ENCODE assay signal across 24 cellular contexts in the genomic region with DNA sequence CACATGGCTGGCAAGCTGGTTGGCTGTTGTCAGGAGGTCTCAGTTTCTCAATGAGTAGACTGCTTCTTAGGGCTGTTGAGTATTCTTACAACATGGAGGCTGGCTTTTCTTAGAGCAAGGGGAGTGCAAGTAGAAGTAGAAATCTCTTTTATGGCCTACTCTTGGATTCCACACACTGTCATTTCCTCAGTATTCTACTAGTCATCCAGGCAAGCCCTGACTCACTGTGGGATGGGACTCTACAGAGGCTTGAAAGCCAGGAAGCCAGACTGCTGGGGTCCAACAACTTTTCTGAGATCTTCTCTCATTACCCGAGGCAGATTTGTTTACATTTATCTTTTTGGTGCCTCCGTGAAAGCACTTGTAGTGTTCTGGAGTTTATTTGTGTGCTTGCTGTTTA.
DNase-seq lines count a peak whose midpoint lies in the region; ATAC-seq and TF ChIP-seq lines count a peak whose summit lies in the region.
"Had no signal": no experiment of that assay in that cellular context is flagged by ENCODE, and none has a peak within 500 bp of the region (broad histone marks: within the 10 kb centered on the region; RNA-seq: fewer than 3 reads in every experiment).

No MANE protein-coding gene starts in this region.

- no peak overlapping the region for H3K4me3 ChIP-seq in GM23248
- H3K4me3 ChIP-seq: BLaER1 treated with 17β-estradiol and CSF1 and Interleukin-3, amounts not matched to agents 10 nM and 100 nM; cardiac muscle cell; heart right ventricle; prostate gland had no signal

- H3K27me3 Mint-ChIP-seq in effector memory CD8-positive, alpha-beta T cell, result no peaks in the 10 kb centered on the region
- H3K27me3 Mint-ChIP-seq: dendritic cell treated with granulocyte-macrophage colony-stimulating factor and Interleukin-4, amounts not matched to agents 40 ng/mL and 50 ng/mL, for 4 days; naive B cell; type B pancreatic cell had no signal

- H3K36me3 ChIP-seq in GM23248 (ENCODE audit: low read depth), result no peaks in the 10 kb centered on the region
- H3K36me3 ChIP-seq: BLaER1 treated with 17β-estradiol and CSF1 and Interleukin-3, amounts not matched to agents 10 nM and 100 nM; cardiac muscle cell; heart right ventricle; prostate gland had no signal

- no peaks in the 10 kb centered on the region for H3K4me1 Mint-ChIP-seq in effector memory CD8-positive, alpha-beta T cell (ENCODE audit: low read depth in 2 of 2)
- H3K4me1 Mint-ChIP-seq: naive B cell had no signal

- ATAC-seq in foreskin keratinocyte (peak; percentile 95), SK-N-SH treated with all-trans-retinoic acid at 6 μM for 48 hours (no peak), HG03135 (IDR thresholded peaks at IDR 0.05; ENCODE audit: unreplicated experiment) (no peak)
- ATAC-seq in effector memory CD8-positive, alpha-beta T cell (replicated peaks), result no peak
- ATAC-seq: heart right ventricle, left lobe of liver had no signal

- peak; percentile 23 for DNase-seq in A172 (ENCODE audit: low spot score)
- DNase-seq in GM23248, result peak; percentile 70
- DNase-seq in RKO (ENCODE audit: low spot score), result peak; percentile 25
- DNase-seq in foreskin keratinocyte, result peak in 1 of 2 donors; percentile 59
- DNase-seq in effector memory CD8-positive, alpha-beta T cell, result no peak
- no peak for DNase-seq in putamen (ENCODE audit: low spot score)
- DNase-seq: activated CD4-positive, alpha-beta T cell treated with anti-CD3 and anti-CD28 coated beads for 48 hours; activated naive CD4-positive, alpha-beta T cell treated with anti-CD3 and anti-CD28 coated beads for 36 hours; DMS79 treated with DMSO at 0.1 percent for 48 hours; heart right ventricle; MV-4-11; naive B cell; NCI-H2171; NCI-H526; T-helper 2 cell had no signal

- H3K9me3 Mint-ChIP-seq in effector memory CD8-positive, alpha-beta T cell, result peaks cover 5 to 15% of the 10 kb centered on the region in 2 donors
- H3K9me3 Mint-ChIP-seq: activated naive CD4-positive, alpha-beta T cell treated with anti-CD3 and anti-CD28 coated beads for 36 hours; dendritic cell treated with granulocyte-macrophage colony-stimulating factor and Interleukin-4, amounts not matched to agents 40 ng/mL and 50 ng/mL, for 4 days; type B pancreatic cell had no signal

- peaks cover 4% of the 10 kb centered on the region; the same call in 1 of the 2 replicates for H3K4me1 ChIP-seq in GM23248 (ENCODE audit: insufficient read depth)
- peaks cover 13% of the 10 kb centered on the region for H3K4me1 ChIP-seq in foreskin keratinocyte
- H3K4me1 ChIP-seq: BLaER1 treated with 17β-estradiol and CSF1 and Interleukin-3, amounts not matched to agents 10 nM and 100 nM; heart right ventricle; prostate gland had no signal

- H4K20me1 ChIP-seq in GM23248 (ENCODE audit: insufficient read depth), result no peaks in the 10 kb centered on the region
- H4K20me1 ChIP-seq: BLaER1 treated with 17β-estradiol and CSF1 and Interleukin-3, amounts not matched to agents 10 nM and 100 nM had no signal

- TF ChIP-seq CTCF in foreskin keratinocyte (conservative IDR thresholded peaks at IDR 0.05), result no peak

- no peaks in the 10 kb centered on the region for H3K9me3 ChIP-seq in GM23248 (ENCODE audit: low read depth)
- H3K9me3 ChIP-seq: BLaER1 treated with 17β-estradiol and CSF1 and Interleukin-3, amounts not matched to agents 10 nM and 100 nM; prostate gland had no signal

- H3K36me3 Mint-ChIP-seq in effector memory CD8-positive, alpha-beta T cell (ENCODE audit: insufficient read depth), result no peaks in the 10 kb centered on the region
- H3K36me3 Mint-ChIP-seq: naive B cell, type B pancreatic cell had no signal

- no peak overlapping the region for H3K4me2 ChIP-seq in GM23248 (ENCODE audit: unreplicated experiment)
- H3K4me2 ChIP-seq: BLaER1 treated with 17β-estradiol and CSF1 and Interleukin-3, amounts not matched to agents 10 nM and 100 nM; KMS-11 had no signal

- no peak overlapping the region for H3K27ac Mint-ChIP-seq in effector memory CD8-positive, alpha-beta T cell
- H3K27ac Mint-ChIP-seq: activated naive CD4-positive, alpha-beta T cell treated with anti-CD3 and anti-CD28 coated beads for 36 hours; dendritic cell treated with granulocyte-macrophage colony-stimulating factor and Interleukin-4, amounts not matched to agents 40 ng/mL and 50 ng/mL, for 4 days; naive B cell; type B pancreatic cell had no signal

- H3F3A ChIP-seq in GM23248 (ENCODE audit: insufficient read depth), result no peaks in the 10 kb centered on the region

- no peak overlapping the region for H3K9ac ChIP-seq in GM23248
- H3K9ac ChIP-seq: BLaER1 treated with 17β-estradiol and CSF1 and Interleukin-3, amounts not matched to agents 10 nM and 100 nM; KMS-11 had no signal

- no peaks in the 10 kb centered on the region for H3K9me2 ChIP-seq in GM23248 (ENCODE audit: insufficient read depth)

- WGBS in GM23248 (ENCODE audit: low coverage in 1 of 2, low lambda C conversion rate in 2 of 2, missing lambda C conversion rate in 2 of 2), 2 experiments, result 48 to 56% methylated on average over 2 of the region's 2 CpGs

- H3K27ac ChIP-seq in GM23248 (no peak overlapping the region), foreskin keratinocyte (peak overlapping the region; percentile 3)
- H3K27ac ChIP-seq: BLaER1 treated with 17β-estradiol and CSF1 and Interleukin-3, amounts not matched to agents 10 nM and 100 nM; cardiac muscle cell; heart right ventricle; KMS-11; prostate gland had no signal

- H3K4me3 Mint-ChIP-seq in effector memory CD8-positive, alpha-beta T cell, result no peak overlapping the region
- H3K4me3 Mint-ChIP-seq: activated naive CD4-positive, alpha-beta T cell treated with anti-CD3 and anti-CD28 coated beads for 36 hours; dendritic cell treated with granulocyte-macrophage colony-stimulating factor and Interleukin-4, amounts not matched to agents 40 ng/mL and 50 ng/mL, for 4 days; naive B cell; type B pancreatic cell had no signal

- H3K27me3 ChIP-seq in GM23248 (replicated peaks; ENCODE audit: insufficient read depth) (no peaks in the 10 kb centered on the region), foreskin keratinocyte (no peaks in the 10 kb centered on the region)
- H3K27me3 ChIP-seq: BLaER1 treated with 17β-estradiol and CSF1 and Interleukin-3, amounts not matched to agents 10 nM and 100 nM; cardiac muscle cell; heart right ventricle had no signal

- in situ Hi-C loops in GM23248 (cut with MboI), result no loop called here

- 0 out of 2 replicates have a peak overlapping the region, but pooled peaks have one; percentile 29 for H2AFZ ChIP-seq in GM23248

- H3K79me2 ChIP-seq in GM23248 (ENCODE audit: insufficient read depth), result no peaks in the 10 kb centered on the region

TF ChIP-seq in SK-N-SH treated with all-trans-retinoic acid at 6 μM for 48 hours, 23 proteins besides CTCF, POLR2A, EP300 and RAD21 (continues in another document):
- TF ChIP-seq ZNF8 (CRISPR knock-in tag; IDR thresholded peaks at IDR 0.05) (no peak), SNAI2 (CRISPR knock-in tag; IDR thresholded peaks at IDR 0.05) (no peak), TCF4 (CRISPR knock-in tag; IDR thresholded peaks at IDR 0.05; ENCODE audit: borderline replicate concordance) (no peak), RARB (CRISPR knock-in tag; IDR thresholded peaks at IDR 0.05) (no peak), GLIS3 (CRISPR knock-in tag; IDR thresholded peaks at IDR 0.05) (no peak), OSR1 (CRISPR knock-in tag; IDR thresholded peaks at IDR 0.05) (no peak), ZFP3 (CRISPR knock-in tag; IDR thresholded peaks at IDR 0.05) (no peak), PPARA (CRISPR knock-in tag; IDR thresholded peaks at IDR 0.05; ENCODE audit: borderline replicate concordance) (no peak), ZNF70 (CRISPR knock-in tag; IDR thresholded peaks at IDR 0.05) (no peak), ZNF565 (CRISPR knock-in tag; conservative IDR thresholded peaks at IDR 0.05; ENCODE audit: low read depth) (no peak)
- TF ChIP-seq, protein P1, sequence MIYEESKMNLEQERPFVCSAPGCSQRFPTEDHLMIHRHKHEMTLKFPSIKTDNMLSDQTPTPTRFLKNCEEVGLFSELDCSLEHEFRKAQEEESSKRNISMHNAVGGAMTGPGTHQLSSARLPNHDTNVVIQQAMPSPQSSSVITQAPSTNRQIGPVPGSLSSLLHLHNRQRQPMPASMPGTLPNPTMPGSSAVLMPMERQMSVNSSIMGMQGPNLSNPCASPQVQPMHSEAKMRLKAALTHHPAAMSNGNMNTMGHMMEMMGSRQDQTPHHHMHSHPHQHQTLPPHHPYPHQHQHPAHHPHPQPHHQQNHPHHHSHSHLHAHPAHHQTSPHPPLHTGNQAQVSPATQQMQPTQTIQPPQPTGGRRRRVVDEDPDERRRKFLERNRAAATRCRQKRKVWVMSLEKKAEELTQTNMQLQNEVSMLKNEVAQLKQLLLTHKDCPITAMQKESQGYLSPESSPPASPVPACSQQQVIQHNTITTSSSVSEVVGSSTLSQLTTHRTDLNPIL (CRISPR knock-in tag; IDR thresholded peaks at IDR 0.05; ENCODE audit: low read depth), result no peak
- TF ChIP-seq, protein P2, sequence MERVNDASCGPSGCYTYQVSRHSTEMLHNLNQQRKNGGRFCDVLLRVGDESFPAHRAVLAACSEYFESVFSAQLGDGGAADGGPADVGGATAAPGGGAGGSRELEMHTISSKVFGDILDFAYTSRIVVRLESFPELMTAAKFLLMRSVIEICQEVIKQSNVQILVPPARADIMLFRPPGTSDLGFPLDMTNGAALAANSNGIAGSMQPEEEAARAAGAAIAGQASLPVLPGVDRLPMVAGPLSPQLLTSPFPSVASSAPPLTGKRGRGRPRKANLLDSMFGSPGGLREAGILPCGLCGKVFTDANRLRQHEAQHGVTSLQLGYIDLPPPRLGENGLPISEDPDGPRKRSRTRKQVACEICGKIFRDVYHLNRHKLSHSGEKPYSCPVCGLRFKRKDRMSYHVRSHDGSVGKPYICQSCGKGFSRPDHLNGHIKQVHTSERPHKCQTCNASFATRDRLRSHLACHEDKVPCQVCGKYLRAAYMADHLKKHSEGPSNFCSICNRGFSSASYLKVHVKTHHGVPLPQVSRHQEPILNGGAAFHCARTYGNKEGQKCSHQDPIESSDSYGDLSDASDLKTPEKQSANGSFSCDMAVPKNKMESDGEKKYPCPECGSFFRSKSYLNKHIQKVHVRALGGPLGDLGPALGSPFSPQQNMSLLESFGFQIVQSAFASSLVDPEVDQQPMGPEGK (CRISPR knock-in tag; IDR thresholded peaks at IDR 0.05; ENCODE audit: borderline replicate concordance), result no peak
- TF ChIP-seq, protein P3, sequence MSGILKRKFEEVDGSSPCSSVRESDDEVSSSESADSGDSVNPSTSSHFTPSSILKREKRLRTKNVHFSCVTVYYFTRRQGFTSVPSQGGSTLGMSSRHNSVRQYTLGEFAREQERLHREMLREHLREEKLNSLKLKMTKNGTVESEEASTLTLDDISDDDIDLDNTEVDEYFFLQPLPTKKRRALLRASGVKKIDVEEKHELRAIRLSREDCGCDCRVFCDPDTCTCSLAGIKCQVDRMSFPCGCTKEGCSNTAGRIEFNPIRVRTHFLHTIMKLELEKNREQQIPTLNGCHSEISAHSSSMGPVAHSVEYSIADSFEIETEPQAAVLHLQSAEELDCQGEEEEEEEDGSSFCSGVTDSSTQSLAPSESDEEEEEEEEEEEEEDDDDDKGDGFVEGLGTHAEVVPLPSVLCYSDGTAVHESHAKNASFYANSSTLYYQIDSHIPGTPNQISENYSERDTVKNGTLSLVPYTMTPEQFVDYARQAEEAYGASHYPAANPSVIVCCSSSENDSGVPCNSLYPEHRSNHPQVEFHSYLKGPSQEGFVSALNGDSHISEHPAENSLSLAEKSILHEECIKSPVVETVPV (CRISPR knock-in tag; IDR thresholded peaks at IDR 0.05), result no peak

Comparison
In these comparisons a context has a peak if more than half of its experiments do, and no peak if none do; other contexts are left out.
1. DNase-seq: peak in A172 (single experiment), GM23248 (single experiment) and RKO (single experiment); none in effector memory CD8-positive, alpha-beta T cell (0 of 3) and putamen (single experiment).